Comparison of ENCODE assay signal across 22 cellular contexts in the genomic region with DNA sequence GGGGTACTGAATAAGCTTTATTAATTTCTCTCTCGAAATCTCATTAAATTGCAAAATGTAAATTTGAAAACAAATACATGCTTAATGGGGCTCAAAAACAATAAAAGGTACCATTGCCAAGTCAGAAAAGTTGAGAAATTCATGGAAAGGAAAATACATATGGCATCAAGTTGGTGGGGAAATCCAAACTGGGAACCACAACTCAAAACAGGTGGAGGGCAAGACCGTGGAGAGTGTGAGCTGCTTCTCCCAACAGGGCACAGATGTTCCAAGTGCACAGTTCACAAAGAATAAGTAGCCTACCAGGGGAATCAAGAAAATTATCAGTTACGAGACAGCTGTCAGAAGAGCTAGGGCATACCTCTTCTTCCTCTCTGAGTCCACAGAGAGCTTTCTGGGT. TPM values are rescaled to one million over a fixed set of nuclear protein-coding genes. Genes with fewer than 3 reads are reported as not detected.
"Had no signal": no experiment of that assay in that cellular context is flagged by ENCODE, and none has a peak within 500 bp of the region (broad histone marks: within the 10 kb centered on the region; RNA-seq: fewer than 3 reads in every experiment).

No MANE protein-coding gene starts in this region.

- H3K9me3 Mint-ChIP-seq: natural killer cell had no signal

- H3K4me3 Mint-ChIP-seq: natural killer cell, neural crest cell had no signal

- H3K4me1 Mint-ChIP-seq: natural killer cell had no signal

- DNase-seq: dermis blood vessel endothelial cell; esophagus squamous epithelium; heart right ventricle; hypothalamus; kidney glomerular epithelial cell; mammary epithelial cell; mucosa of descending colon; natural killer cell; posterior cingulate gyrus; stimulated activated naive CD4-positive, alpha-beta T cell; stomach; substantia nigra; transverse colon had no signal

- H3K27me3 ChIP-seq: stomach, transverse colon had no signal

- FAIRE-seq: colon, frontal cortex, islet of Langerhans had no signal

- H3K4me3 ChIP-seq: esophagus squamous epithelium, heart right ventricle, mucosa of descending colon, skin epidermis, stomach, thoracic aorta, transverse colon had no signal

- H3K27ac ChIP-seq: esophagus squamous epithelium, heart right ventricle, skin epidermis, stomach, thoracic aorta, transverse colon had no signal

- H3K36me3 ChIP-seq: esophagus squamous epithelium, heart right ventricle, stomach, thoracic aorta, transverse colon had no signal

- H3K4me1 ChIP-seq: transverse colon had no signal

- H3K9me3 ChIP-seq: esophagus squamous epithelium, heart right ventricle, mucosa of descending colon, stomach, thoracic aorta, transverse colon had no signal

- ATAC-seq: heart right ventricle, mucosa of descending colon, natural killer cell, sciatic nerve had no signal

- H3K27ac Mint-ChIP-seq: natural killer cell had no signal

- H3K36me3 Mint-ChIP-seq: natural killer cell had no signal

RNA-seq across cellular contexts. Expression of gene MKX, which starts 26.6 kb away (rescaled TPM):
- total RNA-seq: dermis blood vessel endothelial cell, glomerular endothelial cell, natural killer cell, neural crest cell, pulmonary artery endothelial cell had no signal
